Comparison of ENCODE assay signal across 1 cellular context in genomic region chr6:10720229-10720959, GRCh38.
TF ChIP-seq lines count a peak whose summit lies in the region.

No MANE protein-coding gene starts in this region.

TF ChIP-seq in HepG2, 621 proteins besides CTCF, POLR2A, EP300 and RAD21 (continued from another document):
- TF ChIP-seq SIN3A (IDR thresholded peaks at IDR 0.05; ENCODE audit: borderline replicate concordance, low read depth, low read length) = peak; percentile 47; the same call in 1 of the 2 replicates
